In the genomic region with DNA sequence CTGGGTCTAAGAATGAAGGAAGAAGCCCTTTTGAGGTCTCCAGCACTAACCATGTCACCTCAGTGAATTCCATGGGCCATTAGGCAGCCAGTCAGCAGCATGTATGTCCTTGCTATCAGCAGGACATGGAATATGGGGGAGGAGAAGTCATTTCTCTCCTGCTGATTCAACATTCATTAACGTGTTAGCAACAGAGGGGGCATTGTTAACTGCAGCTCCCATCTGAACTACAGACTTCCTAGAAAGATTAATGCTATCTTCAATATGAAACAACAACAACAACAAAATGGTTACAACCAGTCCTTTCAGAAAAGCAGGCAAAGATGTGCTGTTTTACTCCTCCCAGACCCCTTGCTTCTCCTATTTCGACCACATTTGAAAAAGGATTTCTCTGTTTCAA, we compare ENCODE assay signal across 14 cellular contexts.
DNase-seq lines count a peak whose midpoint lies in the region; ATAC-seq and TF ChIP-seq lines count a peak whose summit lies in the region.
"Had no signal": no experiment of that assay in that cellular context is flagged by ENCODE, and none has a peak within 500 bp of the region (broad histone marks: within the 10 kb centered on the region; RNA-seq: fewer than 3 reads in every experiment).

No MANE protein-coding gene starts in this region.

- BruUV-seq in A673 (replicated peaks; lab: Mats Ljungman, UMichigan): no TSS peak

- no peak for ATAC-seq in HG02588 (IDR thresholded peaks at IDR 0.05; ENCODE audit: unreplicated experiment)

- intact Hi-C loops in A673 (cut with micrococcal nuclease; ENCODE audit: unreplicated experiment): no loop called here

- H3K9me3 ChIP-seq in A673 (ENCODE audit: low read depth, low read length, poor library complexity, severe bottlenecking): no peaks in the 10 kb centered on the region
- H3K9me3 ChIP-seq: breast epithelium had no signal

- no peaks in the 10 kb centered on the region for H3K36me3 Mint-ChIP-seq in nephron (ENCODE audit: low read depth)

- no peaks in the 10 kb centered on the region for H3K27me3 ChIP-seq in A673 (replicated peaks; ENCODE audit: insufficient read depth, low read depth, low read length, poor library complexity)
- H3K27me3 ChIP-seq: breast epithelium had no signal

- DNase-seq in A673 (ENCODE audit: low spot score) (peak; percentile 28), epidermal melanocyte (ENCODE audit: insufficient read length, low spot score) (peak; percentile 47), KG1 (lab: John Stamatoyannopoulos, UW) (no peak), KBM-7 (no peak), HPDE6-E6E7 (ENCODE audit: extremely low spot score) (no peak)
- DNase-seq: DMS79 treated with DMSO at 0.1 percent for 48 hours; glutamatergic neuron; NCI-H1048; NK-92 treated with Interleukin-12 subunit alpha and Interleukin-12 subunit beta, amount 100 ng/mL, for 24 hours; T-helper 1 cell had no signal

- CTCF ChIA-PET in A673 (lab: Charles Lee): no interaction called here

- TF ChIP-seq CTCF in A673 (conservative IDR thresholded peaks at IDR 0.05; ENCODE audit: low read depth, low read length) (no peak), nephron (IDR thresholded peaks at IDR 0.05; ENCODE audit: unreplicated experiment in 3 of 3) (no peak)

- H3K27me3 Mint-ChIP-seq in nephron (ENCODE audit: low read depth): no peaks in the 10 kb centered on the region

- POLR2A ChIA-PET in A673 (lab: Charles Lee; ENCODE audit: low non-redundant PET): no interaction called here

- in situ Hi-C loops in KBM-7 (cut with MboI; ENCODE audit: low pct_unique_long_range_greater_than_20kb, low sequenced_read_pairs): no loop called here

- H3K4me1 ChIP-seq in A673 (ENCODE audit: insufficient read depth, low read length, poor library complexity, severe bottlenecking): no peaks in the 10 kb centered on the region
- H3K4me1 ChIP-seq: breast epithelium had no signal

- peak overlapping the region; percentile 11 to 73 (median 51) for H3K27ac Mint-ChIP-seq in nephron

- H3K4me3 Mint-ChIP-seq in nephron: no peak overlapping the region

- H3K4me1 Mint-ChIP-seq in nephron: peaks cover 20% of the 10 kb centered on the region

- H3K4me3 ChIP-seq in A673 (ENCODE audit: low read depth, low read length, poor library complexity, severe bottlenecking): no peak overlapping the region
- H3K4me3 ChIP-seq: breast epithelium had no signal

- H3K9me3 Mint-ChIP-seq in nephron: no peaks in the 10 kb centered on the region

- peak; percentile 31 for TF ChIP-seq RAD21 in Ishikawa (IDR thresholded peaks at IDR 0.05; ENCODE audit: low read depth)

- no peaks in the 10 kb centered on the region for H3K36me3 ChIP-seq in A673 (ENCODE audit: insufficient read depth, low read length, poor library complexity, severe bottlenecking)
- H3K36me3 ChIP-seq: breast epithelium had no signal

- peak; percentile 90 for TF ChIP-seq EP300 in Ishikawa (IDR thresholded peaks at IDR 0.05; ENCODE audit: borderline replicate concordance)

- H3K27ac ChIP-seq in A673 (ENCODE audit: low read depth, low read length, poor library complexity, severe bottlenecking): no peak overlapping the region
- H3K27ac ChIP-seq: breast epithelium had no signal

TF ChIP-seq in Ishikawa, 13 proteins besides CTCF, POLR2A, EP300 and RAD21:
- no peak for TF ChIP-seq ZBTB7A (IDR thresholded peaks at IDR 0.05; ENCODE audit: low read depth)
- TF ChIP-seq EGR1 (IDR thresholded peaks at IDR 0.05): no peak
- TF ChIP-seq TEAD4 (IDR thresholded peaks at IDR 0.05): peak; percentile 94
- TF ChIP-seq USF1 (IDR thresholded peaks at IDR 0.05): no peak
- TF ChIP-seq TCF12 (IDR thresholded peaks at IDR 0.05; ENCODE audit: low read depth): peak; percentile 95
- TF ChIP-seq MAX (IDR thresholded peaks at IDR 0.05): peak; percentile 63
- 0 out of 2 replicates have a peak, but pooled peaks have one; percentile 37 for TF ChIP-seq CEBPB (IDR thresholded peaks at IDR 0.05)
- no peak for TF ChIP-seq CREB1 (IDR thresholded peaks at IDR 0.05; ENCODE audit: low read depth)
- TF ChIP-seq, protein P1, sequence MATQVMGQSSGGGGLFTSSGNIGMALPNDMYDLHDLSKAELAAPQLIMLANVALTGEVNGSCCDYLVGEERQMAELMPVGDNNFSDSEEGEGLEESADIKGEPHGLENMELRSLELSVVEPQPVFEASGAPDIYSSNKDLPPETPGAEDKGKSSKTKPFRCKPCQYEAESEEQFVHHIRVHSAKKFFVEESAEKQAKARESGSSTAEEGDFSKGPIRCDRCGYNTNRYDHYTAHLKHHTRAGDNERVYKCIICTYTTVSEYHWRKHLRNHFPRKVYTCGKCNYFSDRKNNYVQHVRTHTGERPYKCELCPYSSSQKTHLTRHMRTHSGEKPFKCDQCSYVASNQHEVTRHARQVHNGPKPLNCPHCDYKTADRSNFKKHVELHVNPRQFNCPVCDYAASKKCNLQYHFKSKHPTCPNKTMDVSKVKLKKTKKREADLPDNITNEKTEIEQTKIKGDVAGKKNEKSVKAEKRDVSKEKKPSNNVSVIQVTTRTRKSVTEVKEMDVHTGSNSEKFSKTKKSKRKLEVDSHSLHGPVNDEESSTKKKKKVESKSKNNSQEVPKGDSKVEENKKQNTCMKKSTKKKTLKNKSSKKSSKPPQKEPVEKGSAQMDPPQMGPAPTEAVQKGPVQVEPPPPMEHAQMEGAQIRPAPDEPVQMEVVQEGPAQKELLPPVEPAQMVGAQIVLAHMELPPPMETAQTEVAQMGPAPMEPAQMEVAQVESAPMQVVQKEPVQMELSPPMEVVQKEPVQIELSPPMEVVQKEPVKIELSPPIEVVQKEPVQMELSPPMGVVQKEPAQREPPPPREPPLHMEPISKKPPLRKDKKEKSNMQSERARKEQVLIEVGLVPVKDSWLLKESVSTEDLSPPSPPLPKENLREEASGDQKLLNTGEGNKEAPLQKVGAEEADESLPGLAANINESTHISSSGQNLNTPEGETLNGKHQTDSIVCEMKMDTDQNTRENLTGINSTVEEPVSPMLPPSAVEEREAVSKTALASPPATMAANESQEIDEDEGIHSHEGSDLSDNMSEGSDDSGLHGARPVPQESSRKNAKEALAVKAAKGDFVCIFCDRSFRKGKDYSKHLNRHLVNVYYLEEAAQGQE (IDR thresholded peaks at IDR 0.05; ENCODE audit: low read depth): no peak
- TF ChIP-seq TAF1 (IDR thresholded peaks at IDR 0.05; ENCODE audit: low read depth): no peak
- peak; percentile 62; the same call in 1 of the 2 replicates for TF ChIP-seq FOXM1 (IDR thresholded peaks at IDR 0.05; ENCODE audit: borderline replicate concordance, low read depth)
- TF ChIP-seq YY1 (IDR thresholded peaks at IDR 0.05; ENCODE audit: low read depth): no peak
- peak; percentile 85 for TF ChIP-seq NFIC (IDR thresholded peaks at IDR 0.05)

Comparison
In these comparisons a context has a peak if more than half of its experiments do, and no peak if none do; other contexts are left out.
1. DNase-seq: peak in A673 (single experiment) and epidermal melanocyte (single experiment); none in KG1 (single experiment), KBM-7 (single experiment) and HPDE6-E6E7 (single experiment).